Comparison of ENCODE assay signal across 8 cellular contexts in the genomic region with DNA sequence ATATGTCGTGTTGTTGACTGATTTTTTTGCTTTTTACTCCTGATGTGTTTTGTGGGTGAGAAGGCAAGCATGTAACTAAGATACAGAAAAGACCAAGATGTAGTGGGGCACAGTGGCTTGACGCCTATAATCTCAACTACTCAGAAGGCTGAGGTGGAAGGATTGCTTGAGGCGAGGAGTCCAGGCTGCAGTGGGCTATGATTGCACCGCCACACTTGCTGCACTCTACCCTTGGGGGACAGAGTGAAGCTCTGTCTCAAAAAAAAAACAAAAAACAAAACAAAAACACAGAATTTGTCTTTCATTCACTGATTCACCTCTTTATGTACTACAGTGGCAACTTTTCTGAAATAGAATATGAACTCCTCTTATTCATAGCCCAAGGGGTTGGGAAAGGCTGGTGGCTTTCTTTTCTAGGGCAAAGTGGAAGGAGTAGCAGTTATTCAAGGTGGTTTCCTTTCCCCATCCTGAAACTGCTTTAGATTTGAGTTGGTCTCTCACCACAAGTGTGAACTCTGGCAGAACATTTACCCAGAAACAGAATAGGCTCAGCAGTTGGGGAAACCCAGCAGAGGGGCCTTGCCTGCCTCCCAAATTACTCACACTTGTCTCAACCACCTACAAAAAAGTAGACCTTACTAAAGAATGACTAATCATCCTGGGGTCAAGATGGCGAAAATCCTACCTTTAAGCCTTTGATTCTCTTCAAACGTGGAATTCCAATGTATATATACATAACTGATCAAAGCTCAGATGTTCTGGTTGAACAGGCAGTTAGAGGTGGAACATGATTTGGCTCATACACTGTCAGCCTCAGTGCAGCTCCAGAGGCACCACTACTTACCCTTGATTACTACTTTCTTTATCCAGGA. TPM values are rescaled to one million over a fixed set of nuclear protein-coding genes. Genes with fewer than 3 reads are reported as not detected.
A peak's percentile ranks its signal among the peaks of the same experiment; 100 is the strongest.
DNase-seq lines count a peak whose midpoint lies in the region; ATAC-seq, FAIRE-seq and TF ChIP-seq lines count a peak whose summit lies in the region.

No MANE protein-coding gene starts in this region.

- peak overlapping the region; percentile 6 for H3K4me2 ChIP-seq in Karpas-422 (ENCODE audit: low read depth, low read length, poor library complexity, severe bottlenecking)

- no peaks in the 10 kb centered on the region for H3K9me3 ChIP-seq in Karpas-422 (ENCODE audit: low read length)
- no peaks in the 10 kb centered on the region for H3K9me3 ChIP-seq in endodermal cell (ENCODE audit: control insufficient read depth, low read length)
- no peaks in the 10 kb centered on the region for H3K9me3 ChIP-seq in pancreas

- H4K20me1 ChIP-seq in Karpas-422 (ENCODE audit: insufficient read depth, low read depth, low read length): no peaks in the 10 kb centered on the region

- H3K9me2 ChIP-seq in Karpas-422 (replicated peaks; ENCODE audit: insufficient read depth, low read length): no peaks in the 10 kb centered on the region

- DNase-seq in Caki2 (ENCODE audit: low read depth): peak; percentile 47
- DNase-seq in Karpas-422: no peak
- no peak for DNase-seq in activated naive CD8-positive, alpha-beta T cell treated with anti-CD3 and anti-CD28 coated beads, Interleukin-2, amount 10 ng/mL, durations not matched to agents 7 days and 5 days
- peak; percentile 47 to 63 (median 53) for DNase-seq in stimulated activated CD4-positive, alpha-beta T cell treated with anti-CD3 and anti-CD28 coated beads, TNF-alpha, amount 100 ng/mL, for 48 hours (ENCODE audit: low read depth in 3 of 3)
- DNase-seq in endodermal cell: no peak
- DNase-seq in pancreas: no peak
- DNase-seq in NCI-H510A (lab: John Stamatoyannopoulos, UW): no peak

- peak; percentile 78 for ATAC-seq in GM21576 (IDR thresholded peaks at IDR 0.05; ENCODE audit: unreplicated experiment)
- ATAC-seq in activated naive CD8-positive, alpha-beta T cell treated with anti-CD3 and anti-CD28 coated beads, Interleukin-2, amount 10 ng/mL, durations not matched to agents 7 days and 5 days (ENCODE audit: low read depth): peak; percentile 87
- no peak for ATAC-seq in pancreas

- H3K27me3 ChIP-seq in Karpas-422 (ENCODE audit: low read length): no peaks in the 10 kb centered on the region
- no peaks in the 10 kb centered on the region for H3K27me3 ChIP-seq in endodermal cell (ENCODE audit: control insufficient read depth, insufficient read depth, low read length, poor library complexity, severe bottlenecking)
- H3K27me3 ChIP-seq in pancreas: no peaks in the 10 kb centered on the region

- peaks cover 54% of the 10 kb centered on the region for H3K36me3 Mint-ChIP-seq in activated naive CD8-positive, alpha-beta T cell treated with anti-CD3 and anti-CD28 coated beads, Interleukin-2, amount 10 ng/mL, durations not matched to agents 7 days and 5 days
- peaks cover 27% of the 10 kb centered on the region for H3K36me3 Mint-ChIP-seq in endodermal cell (ENCODE audit: low read depth)

- in situ Hi-C loops in Caki2 (cut with HindIII; ENCODE audit: low pct_unique_long_range_greater_than_20kb, low sequenced_read_pairs): no loop called here

- POLR2A ChIA-PET in activated naive CD8-positive, alpha-beta T cell treated with anti-CD3 and anti-CD28 coated beads, Interleukin-2, amount 10 ng/mL, durations not matched to agents 7 days and 5 days (lab: Charles Lee): no interaction called here

- H3K4me1 Mint-ChIP-seq in activated naive CD8-positive, alpha-beta T cell treated with anti-CD3 and anti-CD28 coated beads, Interleukin-2, amount 10 ng/mL, durations not matched to agents 7 days and 5 days: peaks cover 61% of the 10 kb centered on the region
- peaks cover 37% of the 10 kb centered on the region for H3K4me1 Mint-ChIP-seq in endodermal cell

- H3K4me1 ChIP-seq in Karpas-422 (ENCODE audit: low read length) (peaks cover 100% of the 10 kb centered on the region), endodermal cell (ENCODE audit: control insufficient read depth, insufficient read depth, low read length) (peaks cover 16% of the 10 kb centered on the region), pancreas (peaks cover 11 to 22% (median 17%) of the 10 kb centered on the region in 3 donors)

- no peak overlapping the region for H2AFZ ChIP-seq in Karpas-422 (ENCODE audit: low read length)

- H3K27ac Mint-ChIP-seq in activated naive CD8-positive, alpha-beta T cell treated with anti-CD3 and anti-CD28 coated beads, Interleukin-2, amount 10 ng/mL, durations not matched to agents 7 days and 5 days: peak overlapping the region; percentile 74
- no peak overlapping the region for H3K27ac Mint-ChIP-seq in endodermal cell

- peaks cover 100% of the 10 kb centered on the region for H3K79me2 ChIP-seq in Karpas-422 (ENCODE audit: low read length)

- H3K9ac ChIP-seq in Karpas-422 (ENCODE audit: low read length) (no peak overlapping the region), endodermal cell (ENCODE audit: extremely low read depth, low read length, poor library complexity, severe bottlenecking) (no peak overlapping the region)

- H3K36me3 ChIP-seq in Karpas-422 (ENCODE audit: insufficient read depth, low read length) (peaks cover 72% of the 10 kb centered on the region), endodermal cell (ENCODE audit: control insufficient read depth, insufficient read depth, low read length) (peaks cover 34% of the 10 kb centered on the region), pancreas (peaks cover 0 to 11% (median 0%) of the 10 kb centered on the region in 3 donors)

- 97 to 100% methylated on average over 3 to 6 of the region's 6 CpGs for WGBS in endodermal cell (ENCODE audit: insufficient coverage in 1 of 2, insufficient read length in 1 of 2), 2 experiments
- WGBS in pancreas, 2 donors: 86 to 87% methylated on average over 6 of the region's 6 CpGs

- no peak for TF ChIP-seq CTCF in endodermal cell (conservative IDR thresholded peaks at IDR 0.05)
- no peak for TF ChIP-seq CTCF in pancreas (IDR thresholded peaks at IDR 0.05)

- FAIRE-seq in pancreas (lab: Jason Lieb, UNC): no peak

- H3K4me3 ChIP-seq in Karpas-422 (ENCODE audit: low read length) (no peak overlapping the region), endodermal cell (ENCODE audit: low read length) (no peak overlapping the region), pancreas (no peak overlapping the region)

- H3K27me3 Mint-ChIP-seq in activated naive CD8-positive, alpha-beta T cell treated with anti-CD3 and anti-CD28 coated beads, Interleukin-2, amount 10 ng/mL, durations not matched to agents 7 days and 5 days: no peaks in the 10 kb centered on the region
- H3K27me3 Mint-ChIP-seq in endodermal cell (ENCODE audit: insufficient read depth): no peaks in the 10 kb centered on the region

- H3K4me3 Mint-ChIP-seq in activated naive CD8-positive, alpha-beta T cell treated with anti-CD3 and anti-CD28 coated beads, Interleukin-2, amount 10 ng/mL, durations not matched to agents 7 days and 5 days: peak overlapping the region; percentile 28
- H3K4me3 Mint-ChIP-seq in endodermal cell: no peak overlapping the region

- intact Hi-C loops in pancreas (cut with DNase I): no loop called here

- peak overlapping the region; percentile 53 for H3K27ac ChIP-seq in Karpas-422 (ENCODE audit: low read length)
- H3K27ac ChIP-seq in endodermal cell (ENCODE audit: low read depth, low read length): no peak overlapping the region
- no peak overlapping the region for H3K27ac ChIP-seq in pancreas

- peaks cover 2% of the 10 kb centered on the region for H3K9me3 Mint-ChIP-seq in activated naive CD8-positive, alpha-beta T cell treated with anti-CD3 and anti-CD28 coated beads, Interleukin-2, amount 10 ng/mL, durations not matched to agents 7 days and 5 days
- H3K9me3 Mint-ChIP-seq in endodermal cell: no peaks in the 10 kb centered on the region

RNA-seq across cellular contexts. Expression of a gene that starts 6.5 kb away (rescaled TPM):
- 46.8 and 55.1 TPM in 2 replicates for total RNA-seq in Caki2 (2014; rRNA removed; shearing (Covaris generic); ENCODE audit: low replicate concordance)
- 141 and 295 TPM in 2 replicates for total RNA-seq in Karpas-422 (2014; rRNA removed; shearing (Covaris generic); ENCODE audit: low replicate concordance)
- total RNA-seq in activated naive CD8-positive, alpha-beta T cell treated with anti-CD3 and anti-CD28 coated beads, Interleukin-2, amount 10 ng/mL, durations not matched to agents 7 days and 5 days: 10 to 100 TPM; 76.9 to 77.6 TPM
- total RNA-seq in endodermal cell: 10 to 100 TPM; 22.4 to 33.2 TPM
- polyA plus RNA-seq in endodermal cell (2013, experiment 1 of 2): 34.7 TPM
- polyA plus RNA-seq in endodermal cell (2013, experiment 2 of 2): 30.8 TPM
- total RNA-seq in pancreas: 10 to 100 TPM; 13.0 to 30.3 (median 16.0) TPM
- polyA plus RNA-seq in pancreas: 10 to 100 TPM; 10.9 to 20.8 TPM

Comparison
In these comparisons a context has a peak if more than half of its experiments do, and no peak if none do; other contexts are left out.
1. DNase-seq: peak in Caki2 (single experiment) and stimulated activated CD4-positive, alpha-beta T cell treated with anti-CD3 and anti-CD28 coated beads, TNF-alpha, amount 100 ng/mL, for 48 hours (3 of 3); none in Karpas-422 (single experiment), activated naive CD8-positive, alpha-beta T cell treated with anti-CD3 and anti-CD28 coated beads, Interleukin-2, amount 10 ng/mL, durations not matched to agents 7 days and 5 days (single experiment), endodermal cell (single experiment), pancreas (0 of 6) and NCI-H510A (single experiment).
2. ATAC-seq: peak in GM21576 (single experiment) and activated naive CD8-positive, alpha-beta T cell treated with anti-CD3 and anti-CD28 coated beads, Interleukin-2, amount 10 ng/mL, durations not matched to agents 7 days and 5 days (single experiment); none in pancreas (0 of 4).